13 cellular contexts compared by ENCODE assay signal in the genomic region with DNA sequence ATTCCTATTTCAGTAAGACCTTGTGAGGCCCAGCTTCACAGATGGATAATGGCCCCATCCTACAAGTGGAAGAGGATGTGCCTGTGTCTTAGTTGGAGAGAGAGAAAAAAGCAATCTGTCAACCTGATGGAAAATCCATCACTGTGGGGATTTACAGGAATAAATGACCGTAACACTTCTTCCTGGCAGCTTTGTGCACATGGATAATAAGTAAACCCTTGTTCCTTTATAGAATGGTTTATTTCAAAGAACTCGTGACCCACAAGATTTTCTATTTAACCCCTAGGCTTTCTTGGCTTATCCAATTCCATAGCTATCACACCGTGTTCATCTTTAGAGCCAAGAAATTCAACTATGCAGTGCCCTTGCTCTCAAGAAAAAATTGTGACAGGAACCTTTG.
DNase-seq lines count a peak whose midpoint lies in the region; TF ChIP-seq lines count a peak whose summit lies in the region.
"Had no signal": no experiment of that assay in that cellular context is flagged by ENCODE, and none has a peak within 500 bp of the region (broad histone marks: within the 10 kb centered on the region; RNA-seq: fewer than 3 reads in every experiment).

No MANE protein-coding gene starts in this region.

- H3K9ac ChIP-seq in neural cell (ENCODE audit: low read length): no peak overlapping the region
- no peak overlapping the region for H3K9ac ChIP-seq in smooth muscle cell (ENCODE audit: low read depth)

- 55% methylated on average over 3 of the region's 3 CpGs for WGBS in smooth muscle cell (ENCODE audit: low lambda C conversion rate)

- TF ChIP-seq RAD21 in neural cell (conservative IDR thresholded peaks at IDR 0.05): no peak

- no peak for TF ChIP-seq EP300 in neural cell (conservative IDR thresholded peaks at IDR 0.05; ENCODE audit: poor library complexity, severe bottlenecking)

- H3K4me3 ChIP-seq in SJCRH30 (no peak overlapping the region), neural cell (ENCODE audit: low read length) (no peak overlapping the region), smooth muscle cell (no peak overlapping the region)
- H3K4me3 ChIP-seq: GM12878, GM23338 had no signal

- no peak for TF ChIP-seq CTCF in neural cell (IDR thresholded peaks at IDR 0.05; ENCODE audit: poor library complexity, severe bottlenecking)
- TF ChIP-seq CTCF in smooth muscle cell (IDR thresholded peaks at IDR 0.05; ENCODE audit: borderline replicate concordance, insufficient read depth, poor library complexity, severe bottlenecking): no peak

- H3K79me2 ChIP-seq in neural cell (replicated peaks; ENCODE audit: insufficient read depth, low read length) (no peaks in the 10 kb centered on the region), smooth muscle cell (ENCODE audit: low read depth) (no peaks in the 10 kb centered on the region)

- H3K36me3 ChIP-seq in SJCRH30: no peaks in the 10 kb centered on the region
- H3K36me3 ChIP-seq in neural cell (ENCODE audit: insufficient read depth, low read length): no peaks in the 10 kb centered on the region
- H3K36me3 ChIP-seq in smooth muscle cell (ENCODE audit: low read depth): no peaks in the 10 kb centered on the region

- DNase-seq in Caki2 (ENCODE audit: low read depth) (peak; percentile 11), SJCRH30 (peak; percentile 25 to 71), smooth muscle cell (lab: John Stamatoyannopoulos, UW; ENCODE audit: unreplicated experiment) (no peak), superior temporal gyrus (ENCODE audit: extremely low spot score) (no peak), mesenteric fat pad (ENCODE audit: low spot score) (no peak), NCI-H526 treated with DMSO at 0.1 percent for 48 hours (lab: John Stamatoyannopoulos, UW) (no peak)
- DNase-seq: C1 segment of cervical spinal cord; CD4-positive, alpha-beta T cell; DMS79; H7 had no signal

- peaks cover 47% of the 10 kb centered on the region for H3K4me1 ChIP-seq in SJCRH30
- peaks cover 5% of the 10 kb centered on the region for H3K4me1 ChIP-seq in smooth muscle cell (ENCODE audit: low read depth)

- H3K9me3 ChIP-seq in SJCRH30 (replicated peaks) (no peaks in the 10 kb centered on the region), neural cell (ENCODE audit: low read length) (no peaks in the 10 kb centered on the region), smooth muscle cell (replicated peaks; ENCODE audit: low read depth) (no peaks in the 10 kb centered on the region)

- no peaks in the 10 kb centered on the region for H3F3A ChIP-seq in neural cell (ENCODE audit: insufficient read depth, low read length, poor library complexity, severe bottlenecking)
- H3F3A ChIP-seq in smooth muscle cell (ENCODE audit: low read depth): no peaks in the 10 kb centered on the region

- H3K4me2 ChIP-seq in neural cell (ENCODE audit: low read length) (no peak overlapping the region), smooth muscle cell (no peak overlapping the region)
- H3K4me2 ChIP-seq: GM23338 had no signal

- no peaks in the 10 kb centered on the region for H3K9me2 ChIP-seq in neural cell (ENCODE audit: insufficient read depth, low read length)

- no peak overlapping the region for H2AFZ ChIP-seq in neural cell (ENCODE audit: low read depth, low read length)
- no peak overlapping the region for H2AFZ ChIP-seq in smooth muscle cell (ENCODE audit: low read depth)
- H2AFZ ChIP-seq: GM23338 had no signal

- H3K27me3 ChIP-seq in SJCRH30: no peaks in the 10 kb centered on the region
- no peaks in the 10 kb centered on the region for H3K27me3 ChIP-seq in neural cell (ENCODE audit: insufficient read depth, low read depth, low read length)
- no peaks in the 10 kb centered on the region for H3K27me3 ChIP-seq in smooth muscle cell (ENCODE audit: low read depth)

- H4K20me1 ChIP-seq in neural cell (ENCODE audit: insufficient read depth): no peaks in the 10 kb centered on the region
- no peaks in the 10 kb centered on the region for H4K20me1 ChIP-seq in smooth muscle cell (ENCODE audit: low read depth)

- in situ Hi-C loops in Caki2 (cut with HindIII; ENCODE audit: low pct_unique_long_range_greater_than_20kb, low sequenced_read_pairs): no loop called here

- H3K27ac ChIP-seq in SJCRH30 (no peak overlapping the region), neural cell (ENCODE audit: low read length) (peak overlapping the region; percentile 13), smooth muscle cell (ENCODE audit: low read depth) (peak overlapping the region; percentile 33)

TF ChIP-seq in neural cell, 6 proteins besides CTCF, POLR2A, EP300 and RAD21:
- no peak for TF ChIP-seq MXI1 (conservative IDR thresholded peaks at IDR 0.05; ENCODE audit: poor library complexity, severe bottlenecking)
- TF ChIP-seq, protein P1, sequence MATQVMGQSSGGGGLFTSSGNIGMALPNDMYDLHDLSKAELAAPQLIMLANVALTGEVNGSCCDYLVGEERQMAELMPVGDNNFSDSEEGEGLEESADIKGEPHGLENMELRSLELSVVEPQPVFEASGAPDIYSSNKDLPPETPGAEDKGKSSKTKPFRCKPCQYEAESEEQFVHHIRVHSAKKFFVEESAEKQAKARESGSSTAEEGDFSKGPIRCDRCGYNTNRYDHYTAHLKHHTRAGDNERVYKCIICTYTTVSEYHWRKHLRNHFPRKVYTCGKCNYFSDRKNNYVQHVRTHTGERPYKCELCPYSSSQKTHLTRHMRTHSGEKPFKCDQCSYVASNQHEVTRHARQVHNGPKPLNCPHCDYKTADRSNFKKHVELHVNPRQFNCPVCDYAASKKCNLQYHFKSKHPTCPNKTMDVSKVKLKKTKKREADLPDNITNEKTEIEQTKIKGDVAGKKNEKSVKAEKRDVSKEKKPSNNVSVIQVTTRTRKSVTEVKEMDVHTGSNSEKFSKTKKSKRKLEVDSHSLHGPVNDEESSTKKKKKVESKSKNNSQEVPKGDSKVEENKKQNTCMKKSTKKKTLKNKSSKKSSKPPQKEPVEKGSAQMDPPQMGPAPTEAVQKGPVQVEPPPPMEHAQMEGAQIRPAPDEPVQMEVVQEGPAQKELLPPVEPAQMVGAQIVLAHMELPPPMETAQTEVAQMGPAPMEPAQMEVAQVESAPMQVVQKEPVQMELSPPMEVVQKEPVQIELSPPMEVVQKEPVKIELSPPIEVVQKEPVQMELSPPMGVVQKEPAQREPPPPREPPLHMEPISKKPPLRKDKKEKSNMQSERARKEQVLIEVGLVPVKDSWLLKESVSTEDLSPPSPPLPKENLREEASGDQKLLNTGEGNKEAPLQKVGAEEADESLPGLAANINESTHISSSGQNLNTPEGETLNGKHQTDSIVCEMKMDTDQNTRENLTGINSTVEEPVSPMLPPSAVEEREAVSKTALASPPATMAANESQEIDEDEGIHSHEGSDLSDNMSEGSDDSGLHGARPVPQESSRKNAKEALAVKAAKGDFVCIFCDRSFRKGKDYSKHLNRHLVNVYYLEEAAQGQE (IDR thresholded peaks at IDR 0.05; ENCODE audit: borderline replicate concordance): peak; percentile 19

Comparison
In these comparisons a context has a peak if more than half of its experiments do, and no peak if none do; other contexts are left out.
1. DNase-seq: peak in Caki2 (single experiment) and SJCRH30 (2 of 2); none in smooth muscle cell (single experiment), superior temporal gyrus (single experiment), mesenteric fat pad (single experiment) and NCI-H526 treated with DMSO at 0.1 percent for 48 hours (single experiment).